ENCODE assay signal across 15 cellular contexts in genomic region chr13:24615114-24615513, GRCh38.
"Had no signal": no experiment of that assay in that cellular context is flagged by ENCODE, and none has a peak within 500 bp of the region (broad histone marks: within the 10 kb centered on the region; RNA-seq: fewer than 3 reads in every experiment).

No MANE protein-coding gene starts in this region.

- H3K27me3 Mint-ChIP-seq: dendritic cell treated with granulocyte-macrophage colony-stimulating factor and Interleukin-4, amounts not matched to agents 40 ng/mL and 50 ng/mL, for 4 days; naive B cell had no signal

- H3K36me3 Mint-ChIP-seq: naive B cell had no signal

- H3K4me3 Mint-ChIP-seq: activated naive CD4-positive, alpha-beta T cell treated with anti-CD3 and anti-CD28 coated beads for 36 hours; dendritic cell treated with granulocyte-macrophage colony-stimulating factor and Interleukin-4, amounts not matched to agents 40 ng/mL and 50 ng/mL, for 4 days; naive B cell had no signal

- H3K9me3 Mint-ChIP-seq: activated naive CD4-positive, alpha-beta T cell treated with anti-CD3 and anti-CD28 coated beads for 36 hours; dendritic cell treated with granulocyte-macrophage colony-stimulating factor and Interleukin-4, amounts not matched to agents 40 ng/mL and 50 ng/mL, for 4 days; naive B cell had no signal

- ATAC-seq: activated CD4-positive, CD25-positive, alpha-beta regulatory T cell treated with anti-CD3 and anti-CD28 coated beads, Interleukin-2, amount 50 U/mL, for 24 hours; body of pancreas; psoas muscle; right lobe of liver; upper lobe of right lung had no signal

- H3K27ac Mint-ChIP-seq: activated naive CD4-positive, alpha-beta T cell treated with anti-CD3 and anti-CD28 coated beads for 36 hours; dendritic cell treated with granulocyte-macrophage colony-stimulating factor and Interleukin-4, amounts not matched to agents 40 ng/mL and 50 ng/mL, for 4 days had no signal

- DNase-seq: activated CD8-positive, alpha-beta memory T cell treated with anti-CD3 and anti-CD28 coated beads, Interleukin-2, amount 50 U/mL, for 4 hours; activated naive CD4-positive, alpha-beta T cell treated with anti-CD3 and anti-CD28 coated beads for 36 hours; amniotic stem cell; body of pancreas; central memory CD4-positive, alpha-beta T cell; hippocampal formation; naive B cell; occipital lobe; psoas muscle; right lobe of liver; stimulated activated CD4-positive, alpha-beta T cell treated with anti-CD3 and anti-CD28 coated beads, Interleukin-1b, Interleukin-23, amount 100 ng/mL, for 48 hours; stimulated activated naive CD4-positive, alpha-beta T cell treated with Interleukin-2 at 50 U/mL for 16 hours; upper lobe of right lung had no signal
